Comparison of ENCODE assay signal across 20 cellular contexts in the genomic region with DNA sequence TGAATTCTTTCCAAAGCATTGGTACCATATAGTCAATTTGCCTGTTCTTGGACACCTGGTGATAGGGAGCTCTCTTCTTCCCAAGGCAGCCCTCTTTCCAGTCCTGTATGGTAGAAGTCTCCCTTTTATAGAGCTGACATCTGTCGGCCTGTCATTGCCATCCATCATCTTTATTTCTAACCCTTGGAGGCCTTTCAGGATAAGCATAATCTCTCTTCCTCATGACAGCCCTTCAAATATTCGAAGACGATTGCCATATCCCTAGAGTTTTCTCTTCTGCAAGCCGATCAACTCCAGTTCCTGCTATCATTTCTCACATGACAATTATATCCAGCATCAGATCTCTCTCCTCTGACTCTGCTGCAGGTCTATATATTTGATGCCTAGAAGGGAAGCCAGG. TPM values are rescaled to one million over a fixed set of nuclear protein-coding genes. Genes with fewer than 3 reads are reported as not detected.
DNase-seq lines count a peak whose midpoint lies in the region; TF ChIP-seq lines count a peak whose summit lies in the region.
"Had no signal": no experiment of that assay in that cellular context is flagged by ENCODE, and none has a peak within 500 bp of the region (broad histone marks: within the 10 kb centered on the region; RNA-seq: fewer than 3 reads in every experiment).

No MANE protein-coding gene starts in this region.

- DNase-seq in NCI-H2171 treated with DMSO at 0.1 percent for 48 hours (lab: John Stamatoyannopoulos, UW) (peak; percentile 76), NCI-H2171 (lab: John Stamatoyannopoulos, UW) (no peak), NCI-H524 (lab: John Stamatoyannopoulos, UW) (peak; percentile 46 to 90), NCI-H69 (lab: John Stamatoyannopoulos, UW) (peak; percentile 49), endodermal cell (no peak), SW 1271 (lab: John Stamatoyannopoulos, UW) (no peak)
- no peak for DNase-seq in activated naive CD8-positive, alpha-beta T cell treated with anti-CD3 and anti-CD28 coated beads for 36 hours
- DNase-seq: AML-193; Caco-2; Calu3; CD4-positive, alpha-beta T cell; CD8-positive, alpha-beta T cell; DMS79 treated with DMSO at 0.1 percent for 48 hours; GF-D8 had no signal

- H2AFZ ChIP-seq in neural cell (ENCODE audit: low read depth, low read length): no peak overlapping the region

- H3F3A ChIP-seq in neural cell (ENCODE audit: insufficient read depth, low read length, poor library complexity, severe bottlenecking): no peaks in the 10 kb centered on the region

- peaks cover 7% of the 10 kb centered on the region for H3K27me3 Mint-ChIP-seq in endodermal cell (ENCODE audit: insufficient read depth)
- peaks cover 21% of the 10 kb centered on the region for H3K27me3 Mint-ChIP-seq in activated naive CD8-positive, alpha-beta T cell treated with anti-CD3 and anti-CD28 coated beads for 36 hours

- 83 to 93% methylated on average over 3 to 4 of the region's 4 CpGs for WGBS in endodermal cell (ENCODE audit: insufficient coverage in 1 of 2, insufficient read length in 1 of 2), 2 experiments

- H3K4me2 ChIP-seq in neural cell (ENCODE audit: low read length): peak overlapping the region; percentile 12
- H3K4me2 ChIP-seq: A549; BLaER1 treated with 17β-estradiol and CSF1 and Interleukin-3, amounts not matched to agents 10 nM and 100 nM had no signal

- TF ChIP-seq EP300 in neural cell (conservative IDR thresholded peaks at IDR 0.05; ENCODE audit: poor library complexity, severe bottlenecking): peak; percentile 99

- no peak overlapping the region for H3K9ac ChIP-seq in neural cell (ENCODE audit: low read length)
- H3K9ac ChIP-seq in endodermal cell (ENCODE audit: extremely low read depth, low read length, poor library complexity, severe bottlenecking): no peak overlapping the region
- H3K9ac ChIP-seq: BLaER1 treated with 17β-estradiol and CSF1 and Interleukin-3, amounts not matched to agents 10 nM and 100 nM had no signal

- no peak for TF ChIP-seq RAD21 in neural cell (conservative IDR thresholded peaks at IDR 0.05)

- no peaks in the 10 kb centered on the region for H3K9me2 ChIP-seq in neural cell (ENCODE audit: insufficient read depth, low read length)

- H3K9me3 ChIP-seq in neural cell (ENCODE audit: low read length): no peaks in the 10 kb centered on the region
- no peaks in the 10 kb centered on the region for H3K9me3 ChIP-seq in endodermal cell (ENCODE audit: control insufficient read depth, low read length)
- H3K9me3 ChIP-seq: A549, Caco-2 had no signal

- peak overlapping the region; percentile 59 for H3K27ac ChIP-seq in neural cell (ENCODE audit: low read length)
- H3K27ac ChIP-seq in endodermal cell (ENCODE audit: low read depth, low read length): no peak overlapping the region
- H3K27ac ChIP-seq: 22Rv1; A549; BLaER1 treated with 17β-estradiol and CSF1 and Interleukin-3, amounts not matched to agents 10 nM and 100 nM; C4-2B had no signal

- no peaks in the 10 kb centered on the region for H3K79me2 ChIP-seq in neural cell (replicated peaks; ENCODE audit: insufficient read depth, low read length)

- H3K27ac Mint-ChIP-seq in endodermal cell: no peak overlapping the region
- H3K27ac Mint-ChIP-seq in activated naive CD8-positive, alpha-beta T cell treated with anti-CD3 and anti-CD28 coated beads for 36 hours: no peak overlapping the region
- H3K27ac Mint-ChIP-seq: B cell; CD4-positive, alpha-beta T cell; CD8-positive, alpha-beta T cell had no signal

- TF ChIP-seq CTCF in neural cell (IDR thresholded peaks at IDR 0.05; ENCODE audit: poor library complexity, severe bottlenecking) (no peak), endodermal cell (conservative IDR thresholded peaks at IDR 0.05) (no peak)

- H3K36me3 ChIP-seq in neural cell (ENCODE audit: insufficient read depth, low read length) (no peaks in the 10 kb centered on the region), endodermal cell (ENCODE audit: control insufficient read depth, insufficient read depth, low read length) (no peaks in the 10 kb centered on the region)
- H3K36me3 ChIP-seq: BLaER1 treated with 17β-estradiol and CSF1 and Interleukin-3, amounts not matched to agents 10 nM and 100 nM had no signal

- H3K4me3 Mint-ChIP-seq in endodermal cell: no peak overlapping the region
- H3K4me3 Mint-ChIP-seq in activated naive CD8-positive, alpha-beta T cell treated with anti-CD3 and anti-CD28 coated beads for 36 hours: no peak overlapping the region
- H3K4me3 Mint-ChIP-seq: B cell; CD4-positive, alpha-beta T cell; CD8-positive, alpha-beta T cell had no signal

- no peaks in the 10 kb centered on the region for H4K20me1 ChIP-seq in neural cell (ENCODE audit: insufficient read depth)
- H4K20me1 ChIP-seq: BLaER1 treated with 17β-estradiol and CSF1 and Interleukin-3, amounts not matched to agents 10 nM and 100 nM had no signal

- no peaks in the 10 kb centered on the region for H3K36me3 Mint-ChIP-seq in endodermal cell (ENCODE audit: low read depth)
- no peaks in the 10 kb centered on the region for H3K36me3 Mint-ChIP-seq in activated naive CD8-positive, alpha-beta T cell treated with anti-CD3 and anti-CD28 coated beads for 36 hours
- H3K36me3 Mint-ChIP-seq: CD8-positive, alpha-beta T cell had no signal

- no peaks in the 10 kb centered on the region for H3K4me1 ChIP-seq in endodermal cell (ENCODE audit: control insufficient read depth, insufficient read depth, low read length)
- H3K4me1 ChIP-seq: A549, Caco-2 had no signal

- H3K27me3 ChIP-seq in neural cell (ENCODE audit: insufficient read depth, low read depth, low read length): no peaks in the 10 kb centered on the region
- no peaks in the 10 kb centered on the region for H3K27me3 ChIP-seq in endodermal cell (ENCODE audit: control insufficient read depth, insufficient read depth, low read length, poor library complexity, severe bottlenecking)
- H3K27me3 ChIP-seq: BLaER1 treated with 17β-estradiol and CSF1 and Interleukin-3, amounts not matched to agents 10 nM and 100 nM had no signal

- no peaks in the 10 kb centered on the region for H3K9me3 Mint-ChIP-seq in endodermal cell
- no peaks in the 10 kb centered on the region for H3K9me3 Mint-ChIP-seq in activated naive CD8-positive, alpha-beta T cell treated with anti-CD3 and anti-CD28 coated beads for 36 hours
- H3K9me3 Mint-ChIP-seq: CD4-positive, alpha-beta T cell; CD8-positive, alpha-beta T cell had no signal

- no peaks in the 10 kb centered on the region for H3K4me1 Mint-ChIP-seq in endodermal cell
- no peaks in the 10 kb centered on the region for H3K4me1 Mint-ChIP-seq in activated naive CD8-positive, alpha-beta T cell treated with anti-CD3 and anti-CD28 coated beads for 36 hours

- H3K4me3 ChIP-seq in neural cell (ENCODE audit: low read length): peak overlapping the region; percentile 23
- no peak overlapping the region for H3K4me3 ChIP-seq in endodermal cell (ENCODE audit: low read length)
- H3K4me3 ChIP-seq: A549; BLaER1 treated with 17β-estradiol and CSF1 and Interleukin-3, amounts not matched to agents 10 nM and 100 nM had no signal

TF ChIP-seq in neural cell, 6 proteins besides CTCF, POLR2A, EP300 and RAD21:
- TF ChIP-seq TAF1 (IDR thresholded peaks at IDR 0.05; ENCODE audit: low read depth) (no peak), SMC3 (conservative IDR thresholded peaks at IDR 0.05; ENCODE audit: poor library complexity) (no peak), MXI1 (conservative IDR thresholded peaks at IDR 0.05; ENCODE audit: poor library complexity, severe bottlenecking) (no peak), POLR2AphosphoS5 (IDR thresholded peaks at IDR 0.05) (peak; percentile 96), EZH2 (IDR thresholded peaks at IDR 0.05; ENCODE audit: borderline replicate concordance, insufficient read depth, low read length, poor library complexity, severe bottlenecking) (no peak)
- TF ChIP-seq, protein P1, sequence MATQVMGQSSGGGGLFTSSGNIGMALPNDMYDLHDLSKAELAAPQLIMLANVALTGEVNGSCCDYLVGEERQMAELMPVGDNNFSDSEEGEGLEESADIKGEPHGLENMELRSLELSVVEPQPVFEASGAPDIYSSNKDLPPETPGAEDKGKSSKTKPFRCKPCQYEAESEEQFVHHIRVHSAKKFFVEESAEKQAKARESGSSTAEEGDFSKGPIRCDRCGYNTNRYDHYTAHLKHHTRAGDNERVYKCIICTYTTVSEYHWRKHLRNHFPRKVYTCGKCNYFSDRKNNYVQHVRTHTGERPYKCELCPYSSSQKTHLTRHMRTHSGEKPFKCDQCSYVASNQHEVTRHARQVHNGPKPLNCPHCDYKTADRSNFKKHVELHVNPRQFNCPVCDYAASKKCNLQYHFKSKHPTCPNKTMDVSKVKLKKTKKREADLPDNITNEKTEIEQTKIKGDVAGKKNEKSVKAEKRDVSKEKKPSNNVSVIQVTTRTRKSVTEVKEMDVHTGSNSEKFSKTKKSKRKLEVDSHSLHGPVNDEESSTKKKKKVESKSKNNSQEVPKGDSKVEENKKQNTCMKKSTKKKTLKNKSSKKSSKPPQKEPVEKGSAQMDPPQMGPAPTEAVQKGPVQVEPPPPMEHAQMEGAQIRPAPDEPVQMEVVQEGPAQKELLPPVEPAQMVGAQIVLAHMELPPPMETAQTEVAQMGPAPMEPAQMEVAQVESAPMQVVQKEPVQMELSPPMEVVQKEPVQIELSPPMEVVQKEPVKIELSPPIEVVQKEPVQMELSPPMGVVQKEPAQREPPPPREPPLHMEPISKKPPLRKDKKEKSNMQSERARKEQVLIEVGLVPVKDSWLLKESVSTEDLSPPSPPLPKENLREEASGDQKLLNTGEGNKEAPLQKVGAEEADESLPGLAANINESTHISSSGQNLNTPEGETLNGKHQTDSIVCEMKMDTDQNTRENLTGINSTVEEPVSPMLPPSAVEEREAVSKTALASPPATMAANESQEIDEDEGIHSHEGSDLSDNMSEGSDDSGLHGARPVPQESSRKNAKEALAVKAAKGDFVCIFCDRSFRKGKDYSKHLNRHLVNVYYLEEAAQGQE (IDR thresholded peaks at IDR 0.05; ENCODE audit: borderline replicate concordance): peak; percentile 78

RNA-seq across cellular contexts. Expression of a gene that starts 32.7 kb away (rescaled TPM):
- 2.2 and 2.8 TPM in 2 replicates for polyA plus RNA-seq in neural cell
- polyA minus RNA-seq in neural cell: 25.3 and 26.3 TPM in 2 replicates
- 1 to 10 TPM; 4.2 to 4.5 TPM for total RNA-seq in endodermal cell
- 2.6 TPM for polyA plus RNA-seq in endodermal cell (2013, experiment 1 of 2)
- 2.3 TPM for polyA plus RNA-seq in endodermal cell (2013, experiment 2 of 2)
- not detected for total RNA-seq in activated naive CD8-positive, alpha-beta T cell treated with anti-CD3 and anti-CD28 coated beads for 36 hours
- total RNA-seq: Caco-2; Calu3; CD4-positive, alpha-beta T cell; CD8-positive, alpha-beta T cell had no signal

Comparison
In these comparisons a context has a peak if more than half of its experiments do, and no peak if none do; other contexts are left out.
1. DNase-seq: peak in NCI-H2171 treated with DMSO at 0.1 percent for 48 hours (single experiment), NCI-H524 (2 of 2) and NCI-H69 (single experiment); none in NCI-H2171 (single experiment), endodermal cell (single experiment), activated naive CD8-positive, alpha-beta T cell treated with anti-CD3 and anti-CD28 coated beads for 36 hours (single experiment) and SW 1271 (0 of 2).
2. RNA of a gene that starts 32.7 kb away (total RNA-seq): 4.2 to 4.5 TPM in endodermal cell; not detected in activated naive CD8-positive, alpha-beta T cell treated with anti-CD3 and anti-CD28 coated beads for 36 hours; every median in the first group is over 4 times any median in the second.